In genomic region chr22:43275545-43275981, GRCh38 we compare ENCODE assay signal across 12 cellular contexts.
DNase-seq lines count a peak whose midpoint lies in the region; ATAC-seq and TF ChIP-seq lines count a peak whose summit lies in the region.
"Had no signal": no experiment of that assay in that cellular context is flagged by ENCODE, and none has a peak within 500 bp of the region (broad histone marks: within the 10 kb centered on the region; RNA-seq: fewer than 3 reads in every experiment).

No MANE protein-coding gene starts in this region.

- H3K36me3 ChIP-seq in H7 (replicated peaks; ENCODE audit: control insufficient read depth, insufficient read depth, low read length) (no peaks in the 10 kb centered on the region), brain microvascular endothelial cell (replicated peaks) (no peaks in the 10 kb centered on the region), prostate gland (no peaks in the 10 kb centered on the region)
- H3K36me3 ChIP-seq in naive thymus-derived CD4-positive, alpha-beta T cell (ENCODE audit: control insufficient read depth in 2 of 3, insufficient read depth in 3 of 3, low read length in 3 of 3), result no peaks in the 10 kb centered on the region

- in situ Hi-C loops in brain microvascular endothelial cell (cut with HindIII; ENCODE audit: low pct_ligation_motif_present, low sequenced_read_pairs), result no loop called here

- DNase-seq in H7, result peak; percentile 85
- DNase-seq in NCI-H460 (ENCODE audit: extremely low read depth, low read depth), result peak; percentile 40
- DNase-seq in brain microvascular endothelial cell, result peak; percentile 37
- no peak for DNase-seq in naive thymus-derived CD4-positive, alpha-beta T cell
- no peak for DNase-seq in NCI-H524 (lab: John Stamatoyannopoulos, UW)
- DNase-seq in substantia nigra (lab: John Stamatoyannopoulos, UW), result no peak
- no peak for DNase-seq in T-helper 9 cell
- DNase-seq in prostate gland (ENCODE audit: low spot score), result no peak
- DNase-seq: activated CD4-positive, alpha-beta T cell treated with anti-CD3 and anti-CD28 coated beads, Interleukin-2, amount 50 U/mL, for 48 hours; left ventricle myocardium superior; NCI-H1930 had no signal

- no peaks in the 10 kb centered on the region for H3K9me3 ChIP-seq in naive thymus-derived CD4-positive, alpha-beta T cell (ENCODE audit: control insufficient read depth in 2 of 3, low read length in 3 of 3)
- no peaks in the 10 kb centered on the region for H3K9me3 ChIP-seq in prostate gland

- no peak overlapping the region for H3K27ac Mint-ChIP-seq in naive thymus-derived CD4-positive, alpha-beta T cell

- CTCF ChIA-PET in naive thymus-derived CD4-positive, alpha-beta T cell (lab: Charles Lee), result interaction anchor here (0.7 to 3.2 kb wide), 2 partner anchors 43 to 71 kb away, joined by 3 to 22 read pairs; no protein-coding TSS in a partner anchor

- 74% methylated on average over 11 of the region's 11 CpGs for WGBS in prostate gland

- peaks cover 0 to 8% (median 0%) of the 10 kb centered on the region in 5 donors for H3K27me3 Mint-ChIP-seq in naive thymus-derived CD4-positive, alpha-beta T cell

- intact Hi-C loops in naive thymus-derived CD4-positive, alpha-beta T cell (cut with micrococcal nuclease), result no loop called here
- intact Hi-C loops in prostate gland (cut with DNase I), result no loop called here

- H3K4me1 ChIP-seq in naive thymus-derived CD4-positive, alpha-beta T cell (ENCODE audit: control insufficient read depth in 2 of 2, insufficient read depth in 2 of 2, low read length in 2 of 2), result no peaks in the 10 kb centered on the region
- H3K4me1 ChIP-seq in prostate gland (replicated peaks), result no peaks in the 10 kb centered on the region
- H3K4me1 ChIP-seq: parathyroid adenoma had no signal

- peak; percentile 20 for ATAC-seq in naive thymus-derived CD4-positive, alpha-beta T cell
- ATAC-seq: left ventricle myocardium superior had no signal

- H3K4me3 ChIP-seq in H7 (ENCODE audit: insufficient read depth, low read depth, low read length) (no peak overlapping the region), brain microvascular endothelial cell (ENCODE audit: low read depth, low read length) (no peak overlapping the region), prostate gland (no peak overlapping the region)
- H3K4me3 ChIP-seq in naive thymus-derived CD4-positive, alpha-beta T cell (ENCODE audit: low read length), result no peak overlapping the region

- H3K27me3 ChIP-seq in H7 (ENCODE audit: control insufficient read depth, insufficient read depth, low read length) (no peaks in the 10 kb centered on the region), brain microvascular endothelial cell (replicated peaks) (peaks cover 2% of the 10 kb centered on the region), prostate gland (replicated peaks; ENCODE audit: insufficient read depth) (no peaks in the 10 kb centered on the region)
- H3K27me3 ChIP-seq in naive thymus-derived CD4-positive, alpha-beta T cell (ENCODE audit: control insufficient read depth in 2 of 2, insufficient read depth in 2 of 2, low read length in 2 of 2), result no peaks in the 10 kb centered on the region

- POLR2A ChIA-PET in naive thymus-derived CD4-positive, alpha-beta T cell (lab: Charles Lee), result no interaction called here

- TF ChIP-seq CTCF in brain microvascular endothelial cell (IDR thresholded peaks at IDR 0.05; ENCODE audit: low read depth, low read length, missing control alignments) (no peak), prostate gland (IDR thresholded peaks at IDR 0.05) (no peak)

- no peak overlapping the region for H3K4me3 Mint-ChIP-seq in naive thymus-derived CD4-positive, alpha-beta T cell

- no peaks in the 10 kb centered on the region for H3K9me3 Mint-ChIP-seq in naive thymus-derived CD4-positive, alpha-beta T cell

- H3K27ac ChIP-seq in brain microvascular endothelial cell (no peak overlapping the region), substantia nigra (ENCODE audit: low read depth, low read length, poor library complexity, severe bottlenecking) (no peak overlapping the region), prostate gland (no peak overlapping the region)
- H3K27ac ChIP-seq in naive thymus-derived CD4-positive, alpha-beta T cell (ENCODE audit: low read depth, low read length), result no peak overlapping the region
- H3K27ac ChIP-seq: parathyroid adenoma had no signal

- TF ChIP-seq POLR2A in prostate gland (IDR thresholded peaks at IDR 0.05), result no peak

- no peaks in the 10 kb centered on the region for H3K36me3 Mint-ChIP-seq in naive thymus-derived CD4-positive, alpha-beta T cell

- peaks cover 0 to 10% (median 0%) of the 10 kb centered on the region in 7 donors for H3K4me1 Mint-ChIP-seq in naive thymus-derived CD4-positive, alpha-beta T cell

Comparison
In these comparisons a context has a peak if more than half of its experiments do, and no peak if none do; other contexts are left out.
1. DNase-seq: peak in H7 (single experiment), NCI-H460 (single experiment) and brain microvascular endothelial cell (single experiment); none in naive thymus-derived CD4-positive, alpha-beta T cell (0 of 9), NCI-H524 (0 of 2), substantia nigra (0 of 49), T-helper 9 cell (single experiment) and prostate gland (single experiment).